1 cellular context compared by ENCODE assay signal in genomic region chr17:2222301-2222700, GRCh38.
TF ChIP-seq lines count a peak whose summit lies in the region.

No MANE protein-coding gene starts in this region.

TF ChIP-seq in HepG2, 621 proteins besides CTCF, POLR2A, EP300 and RAD21 (continued from another document):
- TF ChIP-seq, protein P1, sequence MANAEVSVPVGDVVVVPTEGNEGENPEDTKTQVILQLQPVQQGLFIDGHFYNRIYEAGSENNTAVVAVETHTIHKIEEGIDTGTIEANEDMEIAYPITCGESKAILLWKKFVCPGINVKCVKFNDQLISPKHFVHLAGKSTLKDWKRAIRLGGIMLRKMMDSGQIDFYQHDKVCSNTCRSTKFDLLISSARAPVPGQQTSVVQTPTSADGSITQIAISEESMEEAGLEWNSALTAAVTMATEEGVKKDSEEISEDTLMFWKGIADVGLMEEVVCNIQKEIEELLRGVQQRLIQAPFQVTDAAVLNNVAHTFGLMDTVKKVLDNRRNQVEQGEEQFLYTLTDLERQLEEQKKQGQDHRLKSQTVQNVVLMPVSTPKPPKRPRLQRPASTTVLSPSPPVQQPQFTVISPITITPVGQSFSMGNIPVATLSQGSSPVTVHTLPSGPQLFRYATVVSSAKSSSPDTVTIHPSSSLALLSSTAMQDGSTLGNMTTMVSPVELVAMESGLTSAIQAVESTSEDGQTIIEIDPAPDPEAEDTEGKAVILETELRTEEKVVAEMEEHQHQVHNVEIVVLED (CRISPR knock-in tag; IDR thresholded peaks at IDR 0.05; ENCODE audit: borderline replicate concordance) = no peak
- TF ChIP-seq ZSCAN31 (CRISPR knock-in tag; IDR thresholded peaks at IDR 0.05; ENCODE audit: low read depth) = no peak
- TF ChIP-seq ATF4 (CRISPR knock-in tag; IDR thresholded peaks at IDR 0.05) = no peak
- TF ChIP-seq ZSCAN21 (CRISPR knock-in tag; IDR thresholded peaks at IDR 0.05; ENCODE audit: borderline replicate concordance) = no peak
- no peak for TF ChIP-seq DBP (CRISPR knock-in tag; IDR thresholded peaks at IDR 0.05; ENCODE audit: not compliant biosample characterization)
- TF ChIP-seq TFAP4 (IDR thresholded peaks at IDR 0.05; ENCODE audit: borderline replicate concordance, low read depth) = no peak
- no peak for TF ChIP-seq ARID4A (CRISPR knock-in tag; IDR thresholded peaks at IDR 0.05; ENCODE audit: borderline replicate concordance)
- TF ChIP-seq MED1 (CRISPR knock-in tag; IDR thresholded peaks at IDR 0.05) = no peak
- no peak for TF ChIP-seq ETV5 (CRISPR knock-in tag; IDR thresholded peaks at IDR 0.05; ENCODE audit: borderline replicate concordance)
- TF ChIP-seq SNAI1 (CRISPR knock-in tag; IDR thresholded peaks at IDR 0.05; ENCODE audit: borderline replicate concordance) = no peak
TF ChIP-seq in HepG2: peak in this region for 0.
